Comparison of ENCODE assay signal across 24 cellular contexts in genomic region chr4:27714073-27714472, GRCh38.
DNase-seq lines count a peak whose midpoint lies in the region; ATAC-seq, FAIRE-seq and TF ChIP-seq lines count a peak whose summit lies in the region.
"Had no signal": no experiment of that assay in that cellular context is flagged by ENCODE, and none has a peak within 500 bp of the region (broad histone marks: within the 10 kb centered on the region; RNA-seq: fewer than 3 reads in every experiment).

No MANE protein-coding gene starts in this region.

- no peak overlapping the region for H4K8ac ChIP-seq in IMR-90 (ENCODE audit: low read depth in 2 of 2, low read length in 2 of 2)

- dilution Hi-C loops in IMR-90 (cut with HindIII; ENCODE audit: low sequenced_read_pairs, unreplicated experiment): no loop called here

- FAIRE-seq in bronchial epithelial cell (lab: Jason Lieb, UNC) (no peak), D721Med (lab: Jason Lieb, UNC) (no peak)
- FAIRE-seq: GM12892, GM19239 had no signal

- ATAC-seq in IMR-90 (ENCODE audit: low read depth) (peak; percentile 40), HG02763 (IDR thresholded peaks at IDR 0.05; ENCODE audit: unreplicated experiment) (no peak)
- ATAC-seq: left ventricle myocardium superior; stimulated activated naive B cell treated with anti-CD40 and anti-IgM and Interleukin-4, amounts not matched to agents 10 μg/mL and 1 μg/mL and 100 μg/mL, for 72 hours had no signal

- H3K9ac ChIP-seq in IMR-90 (ENCODE audit: low read depth, low read length): no peak overlapping the region

- no peak overlapping the region for H3K18ac ChIP-seq in IMR-90 (ENCODE audit: low read depth, low read length)

- no peaks in the 10 kb centered on the region for H4K20me1 ChIP-seq in IMR-90 (ENCODE audit: insufficient read depth, low read length)

- no peak overlapping the region for H2AK5ac ChIP-seq in IMR-90 (ENCODE audit: low read depth, low read length)

- H2AFZ ChIP-seq in IMR-90 (replicated peaks; ENCODE audit: low read length, poor library complexity): no peak overlapping the region

- TF ChIP-seq CTCF in IMR-90 (conservative IDR thresholded peaks at IDR 0.05; ENCODE audit: low read depth, low read length) (no peak), bronchial epithelial cell (IDR thresholded peaks at IDR 0.05; ENCODE audit: insufficient read depth, low read length, severe bottlenecking) (no peak), D721Med (IDR thresholded peaks at IDR 0.05; ENCODE audit: insufficient read depth, missing control alignments) (no peak)

- CTCF ChIA-PET in IMR-90 (lab: Yijun Ruan, JAX): interaction anchor here (0.7 kb wide), 1 partner anchor 1477 kb away, joined by 3 read pairs; no protein-coding TSS in a partner anchor

- H2BK15ac ChIP-seq in IMR-90 (ENCODE audit: low read depth, low read length): no peak overlapping the region

- H3K56ac ChIP-seq in IMR-90 (ENCODE audit: extremely low read depth, insufficient read depth, low read length): no peak overlapping the region

- H3K36me3 Mint-ChIP-seq in activated T-helper 1 cell treated with anti-CD3 and anti-CD28 coated beads, Interleukin-12 subunit alpha, Interleukin-12 subunit beta, Interleukin-2, Interleukin-4 antibody, amounts not matched to agents 30 ng/mL and 10 ng/mL and 1 ng/mL, durations not matched to agents 14 hours and 24 hours and 36 hours (ENCODE audit: low read depth): no peaks in the 10 kb centered on the region
- H3K36me3 Mint-ChIP-seq: activated naive CD8-positive, alpha-beta T cell treated with anti-CD3 and anti-CD28 coated beads, Interleukin-2, amount 10 ng/mL, durations not matched to agents 7 days and 5 days; CD14-positive monocyte; immature natural killer cell; stimulated activated naive B cell treated with anti-CD40 and anti-IgM and Interleukin-4, amounts not matched to agents 10 μg/mL and 1 μg/mL and 100 μg/mL, for 72 hours had no signal

- BruUV-seq in IMR-90 (replicated peaks; lab: Mats Ljungman, UMichigan): no TSS peak

- TF ChIP-seq RAD21 in IMR-90 (IDR thresholded peaks at IDR 0.05; ENCODE audit: low read length): no peak

- no peak overlapping the region for H4K5ac ChIP-seq in IMR-90 (ENCODE audit: low read depth, low read length)

- H3K4me2 ChIP-seq in IMR-90 (ENCODE audit: low read depth, low read length): no peak overlapping the region

- WGBS in IMR-90 (ENCODE audit: extremely low coverage in 2 of 2, insufficient read length in 1 of 2), 2 experiments: no CpG with 5 or more reads among the region's 1 CpG

- no peak overlapping the region for H4K91ac ChIP-seq in IMR-90 (ENCODE audit: insufficient read depth, low read depth, low read length)

- H3K36me3 ChIP-seq in IMR-90 (ENCODE audit: control insufficient read depth, insufficient read depth, low read length) (no peaks in the 10 kb centered on the region), bronchial epithelial cell (ENCODE audit: control insufficient read depth, insufficient read depth, low read length) (no peaks in the 10 kb centered on the region)
- H3K36me3 ChIP-seq: brain microvascular endothelial cell, thoracic aorta had no signal

- in situ Hi-C loops in IMR-90 (cut with MboI; ENCODE audit: low sequenced_read_pairs): no loop called here

- H3K4me3 Mint-ChIP-seq in activated T-helper 1 cell treated with anti-CD3 and anti-CD28 coated beads, Interleukin-12 subunit alpha, Interleukin-12 subunit beta, Interleukin-2, Interleukin-4 antibody, amounts not matched to agents 30 ng/mL and 10 ng/mL and 1 ng/mL, durations not matched to agents 14 hours and 24 hours and 36 hours: no peak overlapping the region
- H3K4me3 Mint-ChIP-seq: activated naive CD8-positive, alpha-beta T cell treated with anti-CD3 and anti-CD28 coated beads, Interleukin-2, amount 10 ng/mL, durations not matched to agents 7 days and 5 days; CD14-positive monocyte; immature natural killer cell; stimulated activated naive B cell treated with anti-CD40 and anti-IgM and Interleukin-4, amounts not matched to agents 10 μg/mL and 1 μg/mL and 100 μg/mL, for 72 hours had no signal

- H2AK9ac ChIP-seq in IMR-90 (replicated peaks; ENCODE audit: low read depth, low read length, poor library complexity): no peak overlapping the region

- H3K4ac ChIP-seq in IMR-90 (ENCODE audit: low read depth, low read length): no peak overlapping the region

- H3K9me3 Mint-ChIP-seq in activated T-helper 1 cell treated with anti-CD3 and anti-CD28 coated beads, Interleukin-12 subunit alpha, Interleukin-12 subunit beta, Interleukin-2, Interleukin-4 antibody, amounts not matched to agents 30 ng/mL and 10 ng/mL and 1 ng/mL, durations not matched to agents 14 hours and 24 hours and 36 hours: peaks cover 4% of the 10 kb centered on the region

- POLR2A ChIA-PET in IMR-90 (lab: Charles Lee; ENCODE audit: unreplicated experiment): no interaction called here

- no peak overlapping the region for H2BK20ac ChIP-seq in IMR-90 (ENCODE audit: low read depth, low read length)

- no peak overlapping the region for H3K27ac Mint-ChIP-seq in activated T-helper 1 cell treated with anti-CD3 and anti-CD28 coated beads, Interleukin-12 subunit alpha, Interleukin-12 subunit beta, Interleukin-2, Interleukin-4 antibody, amounts not matched to agents 30 ng/mL and 10 ng/mL and 1 ng/mL, durations not matched to agents 14 hours and 24 hours and 36 hours
- H3K27ac Mint-ChIP-seq: activated naive CD8-positive, alpha-beta T cell treated with anti-CD3 and anti-CD28 coated beads, Interleukin-2, amount 10 ng/mL, durations not matched to agents 7 days and 5 days; CD14-positive monocyte; immature natural killer cell; stimulated activated naive B cell treated with anti-CD40 and anti-IgM and Interleukin-4, amounts not matched to agents 10 μg/mL and 1 μg/mL and 100 μg/mL, for 72 hours had no signal

- H3K9me1 ChIP-seq in IMR-90 (ENCODE audit: insufficient read depth, low read length): no peaks in the 10 kb centered on the region

- no peaks in the 10 kb centered on the region for H3K4me1 Mint-ChIP-seq in activated T-helper 1 cell treated with anti-CD3 and anti-CD28 coated beads, Interleukin-12 subunit alpha, Interleukin-12 subunit beta, Interleukin-2, Interleukin-4 antibody, amounts not matched to agents 30 ng/mL and 10 ng/mL and 1 ng/mL, durations not matched to agents 14 hours and 24 hours and 36 hours (ENCODE audit: low read depth)
- H3K4me1 Mint-ChIP-seq: activated naive CD8-positive, alpha-beta T cell treated with anti-CD3 and anti-CD28 coated beads, Interleukin-2, amount 10 ng/mL, durations not matched to agents 7 days and 5 days; immature natural killer cell; stimulated activated naive B cell treated with anti-CD40 and anti-IgM and Interleukin-4, amounts not matched to agents 10 μg/mL and 1 μg/mL and 100 μg/mL, for 72 hours had no signal

- DNase-seq in COR-L47 (lab: John Stamatoyannopoulos, UW) (peak; percentile 82), IMR-90 (peak; percentile 31), NCI-H748 (lab: John Stamatoyannopoulos, UW; ENCODE audit: unreplicated experiment) (peak; percentile 91), bronchial epithelial cell (ENCODE audit: low read depth) (peak; percentile 85), mucosa of gallbladder (ENCODE audit: low spot score) (no peak), D721Med (ENCODE audit: insufficient read length, low spot score) (no peak)
- no peak for DNase-seq in activated T-helper 1 cell treated with anti-CD3 and anti-CD28 coated beads, Interleukin-12 subunit alpha, Interleukin-12 subunit beta, Interleukin-2, Interleukin-4 antibody, amounts not matched to agents 30 ng/mL and 10 ng/mL and 1 ng/mL, durations not matched to agents 14 hours and 24 hours and 36 hours (ENCODE audit: low spot score)
- DNase-seq: activated CD4-positive, alpha-beta T cell treated with anti-CD3 and anti-CD28 coated beads for 48 hours; activated naive CD8-positive, alpha-beta T cell treated with anti-CD3 and anti-CD28 coated beads, Interleukin-2, amount 10 ng/mL, durations not matched to agents 7 days and 5 days; brain microvascular endothelial cell; immature natural killer cell; KG1; left ventricle myocardium superior; NCI-H1048; posterior cingulate gyrus; Right ventricle myocardium superior; stimulated activated naive B cell treated with anti-CD40 and anti-IgM and Interleukin-4, amounts not matched to agents 10 μg/mL and 1 μg/mL and 100 μg/mL, for 72 hours; T-helper 1 cell had no signal

- intact Hi-C loops in IMR-90 (cut with micrococcal nuclease): no loop called here
- intact Hi-C loops in activated T-helper 1 cell treated with anti-CD3 and anti-CD28 coated beads, Interleukin-12 subunit alpha, Interleukin-12 subunit beta, Interleukin-2, Interleukin-4 antibody, amounts not matched to agents 30 ng/mL and 10 ng/mL and 1 ng/mL, durations not matched to agents 14 hours and 24 hours and 36 hours (cut with micrococcal nuclease): no loop called here

- H3K27ac ChIP-seq in IMR-90 (ENCODE audit: insufficient read depth, low read length): no peak overlapping the region
- H3K27ac ChIP-seq: brain microvascular endothelial cell, coronary artery, thoracic aorta had no signal

- H3K79me1 ChIP-seq in IMR-90 (ENCODE audit: low read depth in 1 of 2, low read length in 2 of 2): no peaks in the 10 kb centered on the region

- no peak overlapping the region for H2BK5ac ChIP-seq in IMR-90 (ENCODE audit: low read depth, low read length, poor library complexity, severe bottlenecking)

- H3K4me1 ChIP-seq in IMR-90 (ENCODE audit: control insufficient read depth, insufficient read depth, low read length): no peaks in the 10 kb centered on the region

- H3K23ac ChIP-seq in IMR-90 (ENCODE audit: low read depth, low read length): no peak overlapping the region

- no peaks in the 10 kb centered on the region for H3K27me3 Mint-ChIP-seq in activated T-helper 1 cell treated with anti-CD3 and anti-CD28 coated beads, Interleukin-12 subunit alpha, Interleukin-12 subunit beta, Interleukin-2, Interleukin-4 antibody, amounts not matched to agents 30 ng/mL and 10 ng/mL and 1 ng/mL, durations not matched to agents 14 hours and 24 hours and 36 hours (ENCODE audit: insufficient read depth)
- H3K27me3 Mint-ChIP-seq: activated naive CD8-positive, alpha-beta T cell treated with anti-CD3 and anti-CD28 coated beads, Interleukin-2, amount 10 ng/mL, durations not matched to agents 7 days and 5 days; stimulated activated naive B cell treated with anti-CD40 and anti-IgM and Interleukin-4, amounts not matched to agents 10 μg/mL and 1 μg/mL and 100 μg/mL, for 72 hours had no signal

- no peak overlapping the region for H3K14ac ChIP-seq in IMR-90 (replicated peaks; ENCODE audit: low read depth, low read length)

- H3K9me3 ChIP-seq in IMR-90 (ENCODE audit: control insufficient read depth, insufficient read depth, low read length): no peaks in the 10 kb centered on the region
- H3K9me3 ChIP-seq: thoracic aorta had no signal

- H3K4me3 ChIP-seq in IMR-90 (ENCODE audit: insufficient read depth, low read depth, low read length): no peak overlapping the region
- H3K4me3 ChIP-seq in bronchial epithelial cell (ENCODE audit: low read depth, low read length): no peak overlapping the region
- H3K4me3 ChIP-seq: coronary artery, thoracic aorta had no signal

- no peak overlapping the region for H2BK120ac ChIP-seq in IMR-90 (ENCODE audit: low read depth, low read length)

- no peaks in the 10 kb centered on the region for H3K27me3 ChIP-seq in IMR-90 (ENCODE audit: control insufficient read depth, insufficient read depth, low read length)
- H3K27me3 ChIP-seq in bronchial epithelial cell (ENCODE audit: control insufficient read depth, insufficient read depth, low read length): no peaks in the 10 kb centered on the region
- H3K27me3 ChIP-seq: brain microvascular endothelial cell had no signal

- no peak for TF ChIP-seq POLR2A in IMR-90 (IDR thresholded peaks at IDR 0.05; ENCODE audit: low read depth, low read length)

Comparison
In these comparisons a context has a peak if more than half of its experiments do, and no peak if none do; other contexts are left out.
1. DNase-seq: peak in COR-L47 (single experiment), IMR-90 (single experiment), NCI-H748 (single experiment) and bronchial epithelial cell (single experiment); none in mucosa of gallbladder (single experiment), activated T-helper 1 cell treated with anti-CD3 and anti-CD28 coated beads, Interleukin-12 subunit alpha, Interleukin-12 subunit beta, Interleukin-2, Interleukin-4 antibody, amounts not matched to agents 30 ng/mL and 10 ng/mL and 1 ng/mL, durations not matched to agents 14 hours and 24 hours and 36 hours (single experiment) and D721Med (single experiment).